Comparison of ENCODE assay signal across 1 cellular context in the genomic region with DNA sequence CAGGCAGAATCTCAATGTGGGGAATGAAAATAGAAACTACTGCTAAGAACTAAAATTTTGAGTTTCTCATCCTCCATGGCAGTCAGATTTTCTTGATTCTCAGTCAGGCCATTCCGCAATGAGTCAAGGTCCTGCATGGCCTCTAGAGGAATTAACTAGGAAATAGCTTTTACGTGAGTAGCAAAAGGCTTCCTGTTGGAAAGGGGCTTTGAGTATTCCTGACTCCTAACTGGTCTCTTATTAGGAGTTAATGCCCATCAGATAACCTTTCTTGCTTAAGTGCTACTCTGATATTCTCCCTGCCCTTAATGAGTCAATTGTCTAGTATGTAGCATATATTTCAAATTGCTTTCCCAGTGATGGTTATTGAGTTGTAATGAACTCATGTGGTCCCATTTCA.
TF ChIP-seq lines count a peak whose summit lies in the region.

No MANE protein-coding gene starts in this region.

TF ChIP-seq in GM23338, 12 proteins besides CTCF, POLR2A, EP300 and RAD21 (continued from another document):
- TF ChIP-seq, protein P1, sequence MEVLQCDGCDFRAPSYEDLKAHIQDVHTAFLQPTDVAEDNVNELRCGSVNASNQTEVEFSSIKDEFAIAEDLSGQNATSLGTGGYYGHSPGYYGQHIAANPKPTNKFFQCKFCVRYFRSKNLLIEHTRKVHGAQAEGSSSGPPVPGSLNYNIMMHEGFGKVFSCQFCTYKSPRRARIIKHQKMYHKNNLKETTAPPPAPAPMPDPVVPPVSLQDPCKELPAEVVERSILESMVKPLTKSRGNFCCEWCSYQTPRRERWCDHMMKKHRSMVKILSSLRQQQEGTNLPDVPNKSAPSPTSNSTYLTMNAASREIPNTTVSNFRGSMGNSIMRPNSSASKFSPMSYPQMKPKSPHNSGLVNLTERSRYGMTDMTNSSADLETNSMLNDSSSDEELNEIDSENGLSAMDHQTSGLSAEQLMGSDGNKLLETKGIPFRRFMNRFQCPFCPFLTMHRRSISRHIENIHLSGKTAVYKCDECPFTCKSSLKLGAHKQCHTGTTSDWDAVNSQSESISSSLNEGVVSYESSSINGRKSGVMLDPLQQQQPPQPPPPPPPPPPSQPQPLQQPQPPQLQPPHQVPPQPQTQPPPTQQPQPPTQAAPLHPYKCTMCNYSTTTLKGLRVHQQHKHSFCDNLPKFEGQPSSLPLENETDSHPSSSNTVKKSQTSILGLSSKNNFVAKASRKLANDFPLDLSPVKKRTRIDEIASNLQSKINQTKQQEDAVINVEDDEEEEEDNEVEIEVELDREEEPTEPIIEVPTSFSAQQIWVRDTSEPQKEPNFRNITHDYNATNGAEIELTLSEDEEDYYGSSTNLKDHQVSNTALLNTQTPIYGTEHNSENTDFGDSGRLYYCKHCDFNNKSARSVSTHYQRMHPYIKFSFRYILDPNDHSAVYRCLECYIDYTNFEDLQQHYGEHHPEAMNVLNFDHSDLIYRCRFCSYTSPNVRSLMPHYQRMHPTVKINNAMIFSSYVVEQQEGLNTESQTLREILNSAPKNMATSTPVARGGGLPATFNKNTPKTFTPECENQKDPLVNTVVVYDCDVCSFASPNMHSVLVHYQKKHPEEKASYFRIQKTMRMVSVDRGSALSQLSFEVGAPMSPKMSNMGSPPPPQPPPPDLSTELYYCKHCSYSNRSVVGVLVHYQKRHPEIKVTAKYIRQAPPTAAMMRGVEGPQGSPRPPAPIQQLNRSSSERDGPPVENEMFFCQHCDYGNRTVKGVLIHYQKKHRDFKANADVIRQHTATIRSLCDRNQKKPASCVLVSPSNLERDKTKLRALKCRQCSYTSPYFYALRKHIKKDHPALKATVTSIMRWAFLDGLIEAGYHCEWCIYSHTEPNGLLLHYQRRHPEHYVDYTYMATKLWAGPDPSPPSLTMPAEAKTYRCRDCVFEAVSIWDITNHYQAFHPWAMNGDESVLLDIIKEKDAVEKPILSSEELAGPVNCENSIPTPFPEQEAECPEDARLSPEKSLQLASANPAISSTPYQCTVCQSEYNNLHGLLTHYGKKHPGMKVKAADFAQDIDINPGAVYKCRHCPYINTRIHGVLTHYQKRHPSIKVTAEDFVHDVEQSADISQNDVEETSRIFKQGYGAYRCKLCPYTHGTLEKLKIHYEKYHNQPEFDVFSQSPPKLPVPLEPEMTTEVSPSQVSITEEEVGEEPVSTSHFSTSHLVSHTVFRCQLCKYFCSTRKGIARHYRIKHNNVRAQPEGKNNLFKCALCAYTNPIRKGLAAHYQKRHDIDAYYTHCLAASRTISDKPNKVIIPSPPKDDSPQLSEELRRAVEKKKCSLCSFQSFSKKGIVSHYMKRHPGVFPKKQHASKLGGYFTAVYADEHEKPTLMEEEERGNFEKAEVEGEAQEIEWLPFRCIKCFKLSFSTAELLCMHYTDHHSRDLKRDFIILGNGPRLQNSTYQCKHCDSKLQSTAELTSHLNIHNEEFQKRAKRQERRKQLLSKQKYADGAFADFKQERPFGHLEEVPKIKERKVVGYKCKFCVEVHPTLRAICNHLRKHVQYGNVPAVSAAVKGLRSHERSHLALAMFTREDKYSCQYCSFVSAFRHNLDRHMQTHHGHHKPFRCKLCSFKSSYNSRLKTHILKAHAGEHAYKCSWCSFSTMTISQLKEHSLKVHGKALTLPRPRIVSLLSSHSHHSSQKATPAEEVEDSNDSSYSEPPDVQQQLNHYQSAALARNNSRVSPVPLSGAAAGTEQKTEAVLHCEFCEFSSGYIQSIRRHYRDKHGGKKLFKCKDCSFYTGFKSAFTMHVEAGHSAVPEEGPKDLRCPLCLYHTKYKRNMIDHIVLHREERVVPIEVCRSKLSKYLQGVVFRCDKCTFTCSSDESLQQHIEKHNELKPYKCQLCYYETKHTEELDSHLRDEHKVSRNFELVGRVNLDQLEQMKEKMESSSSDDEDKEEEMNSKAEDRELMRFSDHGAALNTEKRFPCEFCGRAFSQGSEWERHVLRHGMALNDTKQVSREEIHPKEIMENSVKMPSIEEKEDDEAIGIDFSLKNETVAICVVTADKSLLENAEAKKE (CRISPR knock-in tag; IDR thresholded peaks at IDR 0.05): no peak
- TF ChIP-seq, protein P2, sequence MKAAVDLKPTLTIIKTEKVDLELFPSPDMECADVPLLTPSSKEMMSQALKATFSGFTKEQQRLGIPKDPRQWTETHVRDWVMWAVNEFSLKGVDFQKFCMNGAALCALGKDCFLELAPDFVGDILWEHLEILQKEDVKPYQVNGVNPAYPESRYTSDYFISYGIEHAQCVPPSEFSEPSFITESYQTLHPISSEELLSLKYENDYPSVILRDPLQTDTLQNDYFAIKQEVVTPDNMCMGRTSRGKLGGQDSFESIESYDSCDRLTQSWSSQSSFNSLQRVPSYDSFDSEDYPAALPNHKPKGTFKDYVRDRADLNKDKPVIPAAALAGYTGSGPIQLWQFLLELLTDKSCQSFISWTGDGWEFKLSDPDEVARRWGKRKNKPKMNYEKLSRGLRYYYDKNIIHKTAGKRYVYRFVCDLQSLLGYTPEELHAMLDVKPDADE (IDR thresholded peaks at IDR 0.05): no peak
- no peak for TF ChIP-seq ZNF331 (CRISPR knock-in tag; IDR thresholded peaks at IDR 0.05; ENCODE audit: low read depth)
- no peak for TF ChIP-seq EZH2 (IDR thresholded peaks at IDR 0.05; ENCODE audit: low read depth, unreplicated experiment)
- no peak for TF ChIP-seq CREB1 (CRISPR knock-in tag; IDR thresholded peaks at IDR 0.05; ENCODE audit: low read depth)
- no peak for TF ChIP-seq POLR2AphosphoS5 (IDR thresholded peaks at IDR 0.05; ENCODE audit: low read depth)
